Comparison of ENCODE assay signal across 18 cellular contexts in genomic region chr14:85731198-85731597, GRCh38.
DNase-seq lines count a peak whose midpoint lies in the region; ATAC-seq, FAIRE-seq and TF ChIP-seq lines count a peak whose summit lies in the region.
"Had no signal": no experiment of that assay in that cellular context is flagged by ENCODE, and none has a peak within 500 bp of the region (broad histone marks: within the 10 kb centered on the region; RNA-seq: fewer than 3 reads in every experiment).

No MANE protein-coding gene starts in this region.

- BruUV-seq in MCF 10A (replicated peaks; lab: Mats Ljungman, UMichigan), result no TSS peak

- TF ChIP-seq POLR2A in breast epithelium (IDR thresholded peaks at IDR 0.05), result no peak

- H3K36me3 ChIP-seq in breast epithelium, result no peaks in the 10 kb centered on the region
- H3K36me3 ChIP-seq in endodermal cell (ENCODE audit: control insufficient read depth, insufficient read depth, low read length), result peaks cover 35% of the 10 kb centered on the region
- H3K36me3 ChIP-seq in left lung, result no peaks in the 10 kb centered on the region
- H3K36me3 ChIP-seq in colonic mucosa, result no peaks in the 10 kb centered on the region
- H3K36me3 ChIP-seq: Peyer's patch, transverse colon had no signal

- H3K4me3 ChIP-seq in breast epithelium, result no peak overlapping the region
- H3K4me3 ChIP-seq in endodermal cell (ENCODE audit: low read length), result peak overlapping the region; percentile 67
- no peak overlapping the region for H3K4me3 ChIP-seq in left lung
- no peak overlapping the region for H3K4me3 ChIP-seq in colonic mucosa
- H3K4me3 ChIP-seq: Peyer's patch, transverse colon had no signal

- H3K9me3 ChIP-seq in breast epithelium (no peaks in the 10 kb centered on the region), endodermal cell (ENCODE audit: control insufficient read depth, low read length) (no peaks in the 10 kb centered on the region), left lung (no peaks in the 10 kb centered on the region), colonic mucosa (no peaks in the 10 kb centered on the region)
- H3K9me3 ChIP-seq: Peyer's patch, transverse colon had no signal

- no peaks in the 10 kb centered on the region for H3K36me3 Mint-ChIP-seq in MCF 10A (ENCODE audit: insufficient read depth, unreplicated experiment)
- H3K36me3 Mint-ChIP-seq in endodermal cell (ENCODE audit: low read depth), result peaks cover 45% of the 10 kb centered on the region
- H3K36me3 Mint-ChIP-seq: immature natural killer cell had no signal

- FAIRE-seq in urothelium cell line (lab: Jason Lieb, UNC), result no peak

- intact Hi-C loops in MCF 10A (cut with micrococcal nuclease), result no loop called here
- intact Hi-C loops in breast epithelium (cut with DNase I; ENCODE audit: low total_unique reads), result no loop called here
- intact Hi-C loops in left lung (cut with DNase I), result no loop called here
- intact Hi-C loops in colonic mucosa (cut with DNase I), result no loop called here

- ATAC-seq in left lung (peak; percentile 90), HG03039 (IDR thresholded peaks at IDR 0.05; ENCODE audit: unreplicated experiment) (no peak)
- ATAC-seq: T-helper 17 cell had no signal

- no peaks in the 10 kb centered on the region for H3K27me3 ChIP-seq in breast epithelium
- H3K27me3 ChIP-seq in endodermal cell (ENCODE audit: control insufficient read depth, insufficient read depth, low read length, poor library complexity, severe bottlenecking), result no peaks in the 10 kb centered on the region
- H3K27me3 ChIP-seq in left lung, result no peaks in the 10 kb centered on the region
- H3K27me3 ChIP-seq in colonic mucosa, result no peaks in the 10 kb centered on the region
- H3K27me3 ChIP-seq: Peyer's patch, transverse colon had no signal

- TF ChIP-seq CTCF in MCF 10A (IDR thresholded peaks at IDR 0.05; ENCODE audit: unreplicated experiment) (no peak), breast epithelium (IDR thresholded peaks at IDR 0.05) (no peak), endodermal cell (conservative IDR thresholded peaks at IDR 0.05) (no peak), left lung (IDR thresholded peaks at IDR 0.05) (no peak), colonic mucosa (IDR thresholded peaks at IDR 0.05) (no peak)

- POLR2A ChIA-PET in MCF 10A (lab: Yijun Ruan, JAX), result no interaction called here

- H3K9ac ChIP-seq in endodermal cell (ENCODE audit: extremely low read depth, low read length, poor library complexity, severe bottlenecking) (no peak overlapping the region), colonic mucosa (ENCODE audit: low read depth in 2 of 2, low read length in 2 of 2) (no peak overlapping the region)

- peak; percentile 47 for DNase-seq in MCF 10A (ENCODE audit: unreplicated experiment)
- no peak for DNase-seq in breast epithelium (ENCODE audit: low spot score in 2 of 2)
- no peak for DNase-seq in endodermal cell
- DNase-seq in left lung, result peak in 1 of 2 donors; percentile 48
- peak; percentile 8 for DNase-seq in urothelium cell line (ENCODE audit: low spot score)
- DNase-seq in 8988T, result no peak
- no peak for DNase-seq in colonic mucosa
- DNase-seq: activated CD4-positive, alpha-beta T cell treated with anti-CD3 and anti-CD28 coated beads, Interleukin-2, amount 10 ng/mL, durations not matched to agents 7 days and 5 days; caudate nucleus; erythroblast; immature natural killer cell; NCI-H446 treated with DMSO at 0.1 percent for 48 hours; Peyer's patch; stimulated activated CD4-positive, alpha-beta T cell treated with anti-CD3 and anti-CD28 coated beads, Interleukin-15, amount 100 ng/mL, for 24 hours; T-helper 17 cell; transverse colon had no signal

- CTCF ChIA-PET in MCF 10A (lab: Yijun Ruan, JAX), result no interaction called here

- H3K4me1 ChIP-seq in breast epithelium (no peaks in the 10 kb centered on the region), endodermal cell (ENCODE audit: control insufficient read depth, insufficient read depth, low read length) (no peaks in the 10 kb centered on the region), left lung (no peaks in the 10 kb centered on the region), colonic mucosa (no peaks in the 10 kb centered on the region)
- H3K4me1 ChIP-seq: Peyer's patch, transverse colon had no signal

- H3K27ac ChIP-seq in breast epithelium, result no peak overlapping the region
- H3K27ac ChIP-seq in endodermal cell (ENCODE audit: low read depth, low read length), result no peak overlapping the region
- no peak overlapping the region for H3K27ac ChIP-seq in left lung
- no peak overlapping the region for H3K27ac ChIP-seq in colonic mucosa
- H3K27ac ChIP-seq: 22Rv1, Peyer's patch, transverse colon had no signal

- H3K9me3 Mint-ChIP-seq in MCF 10A (ENCODE audit: unreplicated experiment), result no peaks in the 10 kb centered on the region
- no peaks in the 10 kb centered on the region for H3K9me3 Mint-ChIP-seq in endodermal cell
- H3K9me3 Mint-ChIP-seq: immature natural killer cell had no signal

- H3K27me3 Mint-ChIP-seq in MCF 10A (ENCODE audit: insufficient read depth, unreplicated experiment) (no peaks in the 10 kb centered on the region), endodermal cell (ENCODE audit: insufficient read depth) (no peaks in the 10 kb centered on the region)
- H3K27me3 Mint-ChIP-seq: activated CD4-positive, alpha-beta T cell treated with anti-CD3 and anti-CD28 coated beads, Interleukin-2, amount 10 ng/mL, durations not matched to agents 7 days and 5 days; T-helper 17 cell had no signal

- H3K4me3 Mint-ChIP-seq in MCF 10A (ENCODE audit: unreplicated experiment) (no peak overlapping the region), endodermal cell (no peak overlapping the region)
- H3K4me3 Mint-ChIP-seq: activated CD4-positive, alpha-beta T cell treated with anti-CD3 and anti-CD28 coated beads, Interleukin-2, amount 10 ng/mL, durations not matched to agents 7 days and 5 days; immature natural killer cell; T-helper 17 cell had no signal

- H3K4me1 Mint-ChIP-seq in MCF 10A (ENCODE audit: insufficient read depth, unreplicated experiment) (peaks cover 14% of the 10 kb centered on the region), endodermal cell (peaks cover 43% of the 10 kb centered on the region)
- H3K4me1 Mint-ChIP-seq: activated CD4-positive, alpha-beta T cell treated with anti-CD3 and anti-CD28 coated beads, Interleukin-2, amount 10 ng/mL, durations not matched to agents 7 days and 5 days; immature natural killer cell; T-helper 17 cell had no signal

- peak overlapping the region; percentile 1 for H3K27ac Mint-ChIP-seq in MCF 10A (ENCODE audit: low read depth, unreplicated experiment)
- H3K27ac Mint-ChIP-seq in endodermal cell, result peak overlapping the region; percentile 93
- H3K27ac Mint-ChIP-seq: activated CD4-positive, alpha-beta T cell treated with anti-CD3 and anti-CD28 coated beads, Interleukin-2, amount 10 ng/mL, durations not matched to agents 7 days and 5 days; immature natural killer cell; T-helper 17 cell had no signal

Comparison
In these comparisons a context has a peak if more than half of its experiments do, and no peak if none do; other contexts are left out.
1. DNase-seq: peak in MCF 10A (single experiment) and urothelium cell line (single experiment); none in breast epithelium (0 of 2), endodermal cell (single experiment), 8988T (single experiment) and colonic mucosa (single experiment).